10 cellular contexts compared by ENCODE assay signal in genomic region chr4:154049457-154050181, GRCh38.
A peak's percentile ranks its signal among the peaks of the same experiment; 100 is the strongest.
DNase-seq lines count a peak whose midpoint lies in the region; ATAC-seq and TF ChIP-seq lines count a peak whose summit lies in the region.
"Had no signal": no experiment of that assay in that cellular context is flagged by ENCODE, and none has a peak within 500 bp of the region (broad histone marks: within the 10 kb centered on the region; RNA-seq: fewer than 3 reads in every experiment).

No MANE protein-coding gene starts in this region.

- POLR2A ChIA-PET in PC-3 (lab: Charles Lee; ENCODE audit: unreplicated experiment) = no interaction called here

- no peaks in the 10 kb centered on the region for H3K9me2 ChIP-seq in PC-3 (replicated peaks; ENCODE audit: low read length)

- no peaks in the 10 kb centered on the region for H3K36me3 Mint-ChIP-seq in activated naive CD8-positive, alpha-beta T cell treated with anti-CD3 and anti-CD28 coated beads, Interleukin-2, amount 50 U/mL, for 24 hours (ENCODE audit: low read depth)
- H3K36me3 Mint-ChIP-seq in activated naive CD8-positive, alpha-beta T cell treated with anti-CD3 and anti-CD28 coated beads for 36 hours = peaks cover 3% of the 10 kb centered on the region

- H3K27me3 ChIP-seq in PC-3 (ENCODE audit: low read length) (peaks cover 11% of the 10 kb centered on the region), fibroblast of lung (ENCODE audit: control insufficient read depth, insufficient read depth, low read length) (no peaks in the 10 kb centered on the region)
- H3K27me3 ChIP-seq: SJSA1 had no signal

- H3K27me3 Mint-ChIP-seq in activated naive CD8-positive, alpha-beta T cell treated with anti-CD3 and anti-CD28 coated beads, Interleukin-2, amount 50 U/mL, for 24 hours = peaks cover 8% of the 10 kb centered on the region
- H3K27me3 Mint-ChIP-seq in activated naive CD8-positive, alpha-beta T cell treated with anti-CD3 and anti-CD28 coated beads for 36 hours = peaks cover 17% of the 10 kb centered on the region
- H3K27me3 Mint-ChIP-seq: B cell had no signal

- no peak for ATAC-seq in activated naive CD8-positive, alpha-beta T cell treated with anti-CD3 and anti-CD28 coated beads, Interleukin-2, amount 50 U/mL, for 24 hours
- no peak for ATAC-seq in PC-3

- H3K4me2 ChIP-seq in PC-3 (ENCODE audit: low read length) = no peak overlapping the region
- H3K4me2 ChIP-seq in fibroblast of lung (ENCODE audit: extremely low read depth, insufficient read depth, low read length) = no peak overlapping the region

- H3F3A ChIP-seq in PC-3 (ENCODE audit: low read length, unreplicated experiment) = no peaks in the 10 kb centered on the region

- BruUV-seq in PC-3 (replicated peaks; lab: Mats Ljungman, UMichigan) = no TSS peak

- H3K9ac ChIP-seq in PC-3 (ENCODE audit: low read length) (no peak overlapping the region), fibroblast of lung (ENCODE audit: insufficient read depth, low read length) (no peak overlapping the region)

- H3K4me3 ChIP-seq in PC-3 (ENCODE audit: low read length) (no peak overlapping the region), fibroblast of lung (replicated peaks in 1 of 4; ENCODE audit: control extremely low read depth in 1 of 4, insufficient read depth in 1 of 4, low read depth in 3 of 4, low read length in 4 of 4) (no peak overlapping the region)
- H3K4me3 ChIP-seq: SJSA1 had no signal

- TF ChIP-seq CTCF in PC-3 (conservative IDR thresholded peaks at IDR 0.05; ENCODE audit: low read depth, low read length) (peak; percentile 23; the same call in 1 of the 2 replicates), fibroblast of lung (conservative IDR thresholded peaks at IDR 0.05 in 1 of 2, IDR thresholded peaks at IDR 0.05 in 1 of 2; ENCODE audit: low read depth in 1 of 2, low read length in 2 of 2) (no peak)

- no peaks in the 10 kb centered on the region for H3K4me1 Mint-ChIP-seq in activated naive CD8-positive, alpha-beta T cell treated with anti-CD3 and anti-CD28 coated beads, Interleukin-2, amount 50 U/mL, for 24 hours
- H3K4me1 Mint-ChIP-seq in activated naive CD8-positive, alpha-beta T cell treated with anti-CD3 and anti-CD28 coated beads for 36 hours = no peaks in the 10 kb centered on the region
- H3K4me1 Mint-ChIP-seq: B cell had no signal

- H3K79me2 ChIP-seq in PC-3 (ENCODE audit: low read length) = no peaks in the 10 kb centered on the region
- no peaks in the 10 kb centered on the region for H3K79me2 ChIP-seq in fibroblast of lung (ENCODE audit: control insufficient read depth, insufficient read depth, low read length)

- intact Hi-C loops in PC-3 (cut with micrococcal nuclease) = no loop called here

- H3K4me3 Mint-ChIP-seq in activated naive CD8-positive, alpha-beta T cell treated with anti-CD3 and anti-CD28 coated beads, Interleukin-2, amount 50 U/mL, for 24 hours = no peak overlapping the region
- H3K4me3 Mint-ChIP-seq in activated naive CD8-positive, alpha-beta T cell treated with anti-CD3 and anti-CD28 coated beads for 36 hours = no peak overlapping the region
- H3K4me3 Mint-ChIP-seq: B cell had no signal

- H3K9me3 ChIP-seq in PC-3 (ENCODE audit: low read length) = no peaks in the 10 kb centered on the region
- no peaks in the 10 kb centered on the region for H3K9me3 ChIP-seq in fibroblast of lung (ENCODE audit: control insufficient read depth, insufficient read depth, low read depth, low read length)
- H3K9me3 ChIP-seq: SJSA1 had no signal

- no peak overlapping the region for H3K27ac Mint-ChIP-seq in activated naive CD8-positive, alpha-beta T cell treated with anti-CD3 and anti-CD28 coated beads, Interleukin-2, amount 50 U/mL, for 24 hours
- H3K27ac Mint-ChIP-seq in activated naive CD8-positive, alpha-beta T cell treated with anti-CD3 and anti-CD28 coated beads for 36 hours = no peak overlapping the region
- H3K27ac Mint-ChIP-seq: B cell had no signal

- H2AFZ ChIP-seq in PC-3 (ENCODE audit: low read length) = no peak overlapping the region
- H2AFZ ChIP-seq in fibroblast of lung (ENCODE audit: low read length) = no peak overlapping the region

- DNase-seq in activated naive CD8-positive, alpha-beta T cell treated with anti-CD3 and anti-CD28 coated beads, Interleukin-2, amount 50 U/mL, for 24 hours = peak; percentile 4
- no peak for DNase-seq in activated naive CD8-positive, alpha-beta T cell treated with anti-CD3 and anti-CD28 coated beads for 36 hours
- DNase-seq in PC-3 (peak; percentile 5), fibroblast of lung (ENCODE audit: low read depth in 2 of 2) (peak; percentile 53 to 69), superior temporal gyrus (ENCODE audit: extremely low spot score) (no peak), GM19238 (ENCODE audit: insufficient read length, low spot score) (no peak), glomerular visceral epithelial cell (ENCODE audit: extremely low spot score) (no peak)
- DNase-seq in stimulated activated CD8-positive, alpha-beta memory T cell treated with anti-CD3 and anti-CD28 coated beads, Interleukin-4, amount 100 ng/mL, for 48 hours = peak; percentile 25

- no peaks in the 10 kb centered on the region for H4K20me1 ChIP-seq in PC-3 (ENCODE audit: low read length)
- no peaks in the 10 kb centered on the region for H4K20me1 ChIP-seq in fibroblast of lung (ENCODE audit: control insufficient read depth, extremely low read depth, insufficient read depth, low read length)

- CTCF ChIA-PET in PC-3 (lab: Charles Lee) = interaction anchor here (0.6 kb wide), 2 partner anchors 32 to 572 kb away, joined by 3 read pairs; no protein-coding TSS in a partner anchor

- no peaks in the 10 kb centered on the region for H3K4me1 ChIP-seq in PC-3 (ENCODE audit: insufficient read depth, low read length)
- no peaks in the 10 kb centered on the region for H3K4me1 ChIP-seq in fibroblast of lung (ENCODE audit: control insufficient read depth, extremely low read depth, insufficient read depth, low read length)
- H3K4me1 ChIP-seq: SJSA1 had no signal

- H3K36me3 ChIP-seq in PC-3 (ENCODE audit: low read depth, low read length) (no peaks in the 10 kb centered on the region), fibroblast of lung (ENCODE audit: control insufficient read depth, insufficient read depth, low read length) (no peaks in the 10 kb centered on the region)
- H3K36me3 ChIP-seq: SJSA1 had no signal

- H3K9me3 Mint-ChIP-seq in activated naive CD8-positive, alpha-beta T cell treated with anti-CD3 and anti-CD28 coated beads, Interleukin-2, amount 50 U/mL, for 24 hours = peaks cover 25% of the 10 kb centered on the region
- H3K9me3 Mint-ChIP-seq in activated naive CD8-positive, alpha-beta T cell treated with anti-CD3 and anti-CD28 coated beads for 36 hours = peaks cover 23% of the 10 kb centered on the region

- H3K27ac ChIP-seq in PC-3 (ENCODE audit: low read length) (no peak overlapping the region), fibroblast of lung (ENCODE audit: insufficient read depth, low read length) (no peak overlapping the region)
- H3K27ac ChIP-seq: SJSA1 had no signal

Comparison
In these comparisons a context has a peak if more than half of its experiments do, and no peak if none do; other contexts are left out.
1. DNase-seq: peak in activated naive CD8-positive, alpha-beta T cell treated with anti-CD3 and anti-CD28 coated beads, Interleukin-2, amount 50 U/mL, for 24 hours (single experiment), PC-3 (single experiment), fibroblast of lung (2 of 2) and stimulated activated CD8-positive, alpha-beta memory T cell treated with anti-CD3 and anti-CD28 coated beads, Interleukin-4, amount 100 ng/mL, for 48 hours (single experiment); none in activated naive CD8-positive, alpha-beta T cell treated with anti-CD3 and anti-CD28 coated beads for 36 hours (single experiment), superior temporal gyrus (single experiment), GM19238 (single experiment) and glomerular visceral epithelial cell (single experiment).